ENCODE assay signal across 1 cellular context in the genomic region with DNA sequence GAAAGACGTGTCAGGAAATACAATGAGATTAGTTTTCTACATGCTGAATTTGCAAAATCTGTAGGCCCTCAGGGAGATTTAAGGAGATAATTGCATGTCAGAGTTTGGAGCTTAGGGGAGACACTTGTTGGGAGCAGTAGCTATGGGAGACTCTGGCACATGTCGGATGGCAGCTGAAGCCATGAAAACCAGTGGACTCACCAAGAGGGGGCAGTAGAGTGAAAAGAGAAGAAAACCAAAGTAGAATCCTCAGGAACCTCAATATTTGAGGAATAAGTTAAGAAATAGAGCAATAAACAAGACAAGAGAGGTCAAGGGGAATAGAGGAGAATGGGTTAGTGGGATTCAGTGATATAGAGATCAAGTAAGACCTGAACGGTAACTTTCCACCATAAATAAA.
TF ChIP-seq lines count a peak whose summit lies in the region.

No MANE protein-coding gene starts in this region.

TF ChIP-seq in GM23338, 12 proteins besides CTCF, POLR2A, EP300 and RAD21 (continued from another document):
- TF ChIP-seq POLR2AphosphoS5 (IDR thresholded peaks at IDR 0.05; ENCODE audit: low read depth) = no peak
- TF ChIP-seq, protein P1, sequence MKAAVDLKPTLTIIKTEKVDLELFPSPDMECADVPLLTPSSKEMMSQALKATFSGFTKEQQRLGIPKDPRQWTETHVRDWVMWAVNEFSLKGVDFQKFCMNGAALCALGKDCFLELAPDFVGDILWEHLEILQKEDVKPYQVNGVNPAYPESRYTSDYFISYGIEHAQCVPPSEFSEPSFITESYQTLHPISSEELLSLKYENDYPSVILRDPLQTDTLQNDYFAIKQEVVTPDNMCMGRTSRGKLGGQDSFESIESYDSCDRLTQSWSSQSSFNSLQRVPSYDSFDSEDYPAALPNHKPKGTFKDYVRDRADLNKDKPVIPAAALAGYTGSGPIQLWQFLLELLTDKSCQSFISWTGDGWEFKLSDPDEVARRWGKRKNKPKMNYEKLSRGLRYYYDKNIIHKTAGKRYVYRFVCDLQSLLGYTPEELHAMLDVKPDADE (IDR thresholded peaks at IDR 0.05) = no peak
- no peak for TF ChIP-seq EZH2phosphoT487 (IDR thresholded peaks at IDR 0.05; ENCODE audit: unreplicated experiment)
- TF ChIP-seq ZNF331 (CRISPR knock-in tag; IDR thresholded peaks at IDR 0.05; ENCODE audit: low read depth) = no peak
